ENCODE assay signal across 1 cellular context in the genomic region with DNA sequence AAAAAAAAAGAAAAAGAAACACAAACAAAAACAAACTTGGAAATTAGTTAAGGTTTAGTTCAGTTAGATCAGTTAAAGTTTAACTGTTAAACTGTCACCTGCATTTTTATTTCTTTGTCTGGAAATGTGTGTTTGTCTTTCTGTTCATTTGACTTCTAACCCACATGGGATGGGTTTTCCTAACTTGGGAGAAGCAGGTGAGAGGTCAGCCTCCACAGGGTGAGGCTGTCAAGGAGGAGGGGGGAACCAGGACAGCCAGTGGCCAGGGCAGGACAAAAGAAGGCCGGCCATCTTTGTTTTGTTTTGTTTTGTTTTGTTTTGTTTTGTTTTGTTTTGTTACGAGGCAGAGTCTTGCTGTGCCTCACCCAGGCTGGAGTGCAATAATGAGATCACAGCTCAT.
TF ChIP-seq lines count a peak whose summit lies in the region.

No MANE protein-coding gene starts in this region.

TF ChIP-seq in WTC11, 78 proteins besides CTCF, POLR2A, EP300 and RAD21 (continued from another document):
- TF ChIP-seq, protein P1, sequence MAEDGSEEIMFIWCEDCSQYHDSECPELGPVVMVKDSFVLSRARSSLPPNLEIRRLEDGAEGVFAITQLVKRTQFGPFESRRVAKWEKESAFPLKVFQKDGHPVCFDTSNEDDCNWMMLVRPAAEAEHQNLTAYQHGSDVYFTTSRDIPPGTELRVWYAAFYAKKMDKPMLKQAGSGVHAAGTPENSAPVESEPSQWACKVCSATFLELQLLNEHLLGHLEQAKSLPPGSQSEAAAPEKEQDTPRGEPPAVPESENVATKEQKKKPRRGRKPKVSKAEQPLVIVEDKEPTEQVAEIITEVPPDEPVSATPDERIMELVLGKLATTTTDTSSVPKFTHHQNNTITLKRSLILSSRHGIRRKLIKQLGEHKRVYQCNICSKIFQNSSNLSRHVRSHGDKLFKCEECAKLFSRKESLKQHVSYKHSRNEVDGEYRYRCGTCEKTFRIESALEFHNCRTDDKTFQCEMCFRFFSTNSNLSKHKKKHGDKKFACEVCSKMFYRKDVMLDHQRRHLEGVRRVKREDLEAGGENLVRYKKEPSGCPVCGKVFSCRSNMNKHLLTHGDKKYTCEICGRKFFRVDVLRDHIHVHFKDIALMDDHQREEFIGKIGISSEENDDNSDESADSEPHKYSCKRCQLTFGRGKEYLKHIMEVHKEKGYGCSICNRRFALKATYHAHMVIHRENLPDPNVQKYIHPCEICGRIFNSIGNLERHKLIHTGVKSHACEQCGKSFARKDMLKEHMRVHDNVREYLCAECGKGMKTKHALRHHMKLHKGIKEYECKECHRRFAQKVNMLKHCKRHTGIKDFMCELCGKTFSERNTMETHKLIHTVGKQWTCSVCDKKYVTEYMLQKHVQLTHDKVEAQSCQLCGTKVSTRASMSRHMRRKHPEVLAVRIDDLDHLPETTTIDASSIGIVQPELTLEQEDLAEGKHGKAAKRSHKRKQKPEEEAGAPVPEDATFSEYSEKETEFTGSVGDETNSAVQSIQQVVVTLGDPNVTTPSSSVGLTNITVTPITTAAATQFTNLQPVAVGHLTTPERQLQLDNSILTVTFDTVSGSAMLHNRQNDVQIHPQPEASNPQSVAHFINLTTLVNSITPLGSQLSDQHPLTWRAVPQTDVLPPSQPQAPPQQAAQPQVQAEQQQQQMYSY (CRISPR knock-in tag; IDR thresholded peaks at IDR 0.05), result no peak
- TF ChIP-seq HMGXB4 (CRISPR knock-in tag; IDR thresholded peaks at IDR 0.05) (no peak), NR3C1 (CRISPR knock-in tag; conservative IDR thresholded peaks at IDR 0.05; ENCODE audit: low read depth) (no peak), CBFB (CRISPR knock-in tag; IDR thresholded peaks at IDR 0.05; ENCODE audit: low read depth) (no peak), ZNF317 (CRISPR knock-in tag; IDR thresholded peaks at IDR 0.05; ENCODE audit: borderline replicate concordance, low read depth) (no peak), ZNF263 (CRISPR knock-in tag; IDR thresholded peaks at IDR 0.05; ENCODE audit: low read depth) (no peak), ZBTB21 (CRISPR knock-in tag; IDR thresholded peaks at IDR 0.05; ENCODE audit: borderline replicate concordance) (no peak)
- TF ChIP-seq, protein P2, sequence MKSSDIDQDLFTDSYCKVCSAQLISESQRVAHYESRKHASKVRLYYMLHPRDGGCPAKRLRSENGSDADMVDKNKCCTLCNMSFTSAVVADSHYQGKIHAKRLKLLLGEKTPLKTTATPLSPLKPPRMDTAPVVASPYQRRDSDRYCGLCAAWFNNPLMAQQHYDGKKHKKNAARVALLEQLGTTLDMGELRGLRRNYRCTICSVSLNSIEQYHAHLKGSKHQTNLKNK (CRISPR knock-in tag; IDR thresholded peaks at IDR 0.05), result no peak
- TF ChIP-seq, protein P3, sequence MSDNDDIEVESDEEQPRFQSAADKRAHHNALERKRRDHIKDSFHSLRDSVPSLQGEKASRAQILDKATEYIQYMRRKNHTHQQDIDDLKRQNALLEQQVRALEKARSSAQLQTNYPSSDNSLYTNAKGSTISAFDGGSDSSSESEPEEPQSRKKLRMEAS (CRISPR knock-in tag; IDR thresholded peaks at IDR 0.05), result no peak
